In the genomic region with DNA sequence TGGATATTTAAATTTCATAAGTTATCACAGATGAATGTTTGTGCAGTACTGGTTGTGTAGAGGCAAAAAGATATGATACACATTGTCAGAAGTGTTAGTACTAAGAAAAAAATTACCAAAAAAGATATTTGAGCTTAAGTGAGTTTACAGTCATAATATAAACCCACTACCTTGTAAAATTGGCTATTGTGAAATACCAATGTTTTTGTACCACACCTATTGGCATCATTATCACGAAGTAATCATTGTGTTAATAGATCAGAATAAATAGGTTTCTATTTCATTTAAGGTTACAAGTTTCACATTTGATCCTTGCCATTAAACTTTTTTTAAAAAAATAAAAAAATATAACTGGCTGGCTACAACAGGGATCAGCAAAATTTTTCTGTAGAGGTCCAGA, we compare ENCODE assay signal across 2 cellular contexts.
TF ChIP-seq lines count a peak whose summit lies in the region.

No MANE protein-coding gene starts in this region.

TF ChIP-seq in HepG2, 621 proteins besides CTCF, POLR2A, EP300 and RAD21:
- TF ChIP-seq CAMTA2 (CRISPR knock-in tag; IDR thresholded peaks at IDR 0.05; ENCODE audit: borderline replicate concordance): no peak
- peak; percentile 56 for TF ChIP-seq CEBPB (IDR thresholded peaks at IDR 0.05; ENCODE audit: borderline replicate concordance, low read depth, low read length)

TF ChIP-seq in IMR-90, 13 proteins besides CTCF, POLR2A, EP300 and RAD21:
- TF ChIP-seq SMC3 (IDR thresholded peaks at IDR 0.05; ENCODE audit: low read depth, low read length): no peak
- peak; percentile 56 for TF ChIP-seq CEBPB (IDR thresholded peaks at IDR 0.05; ENCODE audit: low read depth, low read length)
